Comparison of ENCODE assay signal across 3 cellular contexts in the genomic region with DNA sequence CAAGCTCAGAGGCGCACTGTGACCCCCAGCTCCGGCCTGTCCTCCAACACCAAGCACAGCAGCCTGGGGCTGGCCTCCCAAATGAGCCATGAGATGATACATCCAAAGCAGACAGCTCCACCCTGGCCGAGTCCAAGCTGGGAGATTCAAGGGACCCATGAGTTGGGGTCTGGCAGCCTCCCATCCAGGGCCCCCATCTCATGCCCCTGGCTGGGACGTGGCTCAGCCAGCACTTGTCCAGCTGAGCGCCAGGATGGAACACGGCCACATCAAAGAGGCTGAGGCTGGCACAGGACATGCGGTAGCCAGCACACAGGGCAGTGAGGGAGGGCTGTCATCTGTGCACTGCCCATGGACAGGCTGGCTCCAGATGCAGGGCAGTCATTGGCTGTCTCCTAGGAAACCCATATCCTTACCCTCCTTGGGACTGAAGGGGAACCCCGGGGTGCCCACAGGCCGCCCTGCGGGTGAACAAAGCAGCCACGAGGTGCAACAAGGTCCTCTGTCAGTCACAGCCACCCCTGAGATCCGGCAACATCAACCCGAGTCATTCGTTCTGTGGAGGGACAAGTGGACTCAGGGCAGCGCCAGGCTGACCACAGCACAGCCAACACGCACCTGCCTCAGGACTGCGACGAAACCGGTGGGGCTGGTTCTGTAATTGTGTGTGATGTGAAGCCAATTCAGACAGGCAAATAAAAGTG.
TF ChIP-seq lines count a peak whose summit lies in the region.

No MANE protein-coding gene starts in this region.

TF ChIP-seq in SK-N-SH treated with all-trans-retinoic acid at 6 μM for 48 hours, 23 proteins besides CTCF, POLR2A, EP300 and RAD21:
- TF ChIP-seq, protein P1, sequence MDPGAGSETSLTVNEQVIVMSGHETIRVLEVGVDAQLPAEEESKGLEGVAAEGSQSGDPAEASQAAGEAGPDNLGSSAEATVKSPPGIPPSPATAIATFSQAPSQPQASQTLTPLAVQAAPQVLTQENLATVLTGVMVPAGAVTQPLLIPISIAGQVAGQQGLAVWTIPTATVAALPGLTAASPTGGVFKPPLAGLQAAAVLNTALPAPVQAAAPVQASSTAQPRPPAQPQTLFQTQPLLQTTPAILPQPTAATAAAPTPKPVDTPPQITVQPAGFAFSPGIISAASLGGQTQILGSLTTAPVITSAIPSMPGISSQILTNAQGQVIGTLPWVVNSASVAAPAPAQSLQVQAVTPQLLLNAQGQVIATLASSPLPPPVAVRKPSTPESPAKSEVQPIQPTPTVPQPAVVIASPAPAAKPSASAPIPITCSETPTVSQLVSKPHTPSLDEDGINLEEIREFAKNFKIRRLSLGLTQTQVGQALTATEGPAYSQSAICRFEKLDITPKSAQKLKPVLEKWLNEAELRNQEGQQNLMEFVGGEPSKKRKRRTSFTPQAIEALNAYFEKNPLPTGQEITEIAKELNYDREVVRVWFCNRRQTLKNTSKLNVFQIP (CRISPR knock-in tag; IDR thresholded peaks at IDR 0.05; ENCODE audit: borderline replicate concordance, low read depth) = no peak
- no peak for TF ChIP-seq RARB (CRISPR knock-in tag; IDR thresholded peaks at IDR 0.05)

TF ChIP-seq in SK-N-SH, 30 proteins besides CTCF, POLR2A, EP300 and RAD21:
- TF ChIP-seq, protein P2, sequence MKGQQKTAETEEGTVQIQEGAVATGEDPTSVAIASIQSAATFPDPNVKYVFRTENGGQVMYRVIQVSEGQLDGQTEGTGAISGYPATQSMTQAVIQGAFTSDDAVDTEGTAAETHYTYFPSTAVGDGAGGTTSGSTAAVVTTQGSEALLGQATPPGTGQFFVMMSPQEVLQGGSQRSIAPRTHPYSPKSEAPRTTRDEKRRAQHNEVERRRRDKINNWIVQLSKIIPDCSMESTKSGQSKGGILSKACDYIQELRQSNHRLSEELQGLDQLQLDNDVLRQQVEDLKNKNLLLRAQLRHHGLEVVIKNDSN (IDR thresholded peaks at IDR 0.05; ENCODE audit: borderline replicate concordance, low read depth) = no peak
- TF ChIP-seq, protein P3, sequence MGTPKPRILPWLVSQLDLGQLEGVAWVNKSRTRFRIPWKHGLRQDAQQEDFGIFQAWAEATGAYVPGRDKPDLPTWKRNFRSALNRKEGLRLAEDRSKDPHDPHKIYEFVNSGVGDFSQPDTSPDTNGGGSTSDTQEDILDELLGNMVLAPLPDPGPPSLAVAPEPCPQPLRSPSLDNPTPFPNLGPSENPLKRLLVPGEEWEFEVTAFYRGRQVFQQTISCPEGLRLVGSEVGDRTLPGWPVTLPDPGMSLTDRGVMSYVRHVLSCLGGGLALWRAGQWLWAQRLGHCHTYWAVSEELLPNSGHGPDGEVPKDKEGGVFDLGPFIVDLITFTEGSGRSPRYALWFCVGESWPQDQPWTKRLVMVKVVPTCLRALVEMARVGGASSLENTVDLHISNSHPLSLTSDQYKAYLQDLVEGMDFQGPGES (IDR thresholded peaks at IDR 0.05; ENCODE audit: low read depth, low read length) = no peak

TF ChIP-seq in H1, 55 proteins besides CTCF, POLR2A, EP300 and RAD21 (continued from another document):
- TF ChIP-seq CHD1 (IDR thresholded peaks at IDR 0.05; ENCODE audit: low read depth, low read length) = no peak
- TF ChIP-seq, protein P4, sequence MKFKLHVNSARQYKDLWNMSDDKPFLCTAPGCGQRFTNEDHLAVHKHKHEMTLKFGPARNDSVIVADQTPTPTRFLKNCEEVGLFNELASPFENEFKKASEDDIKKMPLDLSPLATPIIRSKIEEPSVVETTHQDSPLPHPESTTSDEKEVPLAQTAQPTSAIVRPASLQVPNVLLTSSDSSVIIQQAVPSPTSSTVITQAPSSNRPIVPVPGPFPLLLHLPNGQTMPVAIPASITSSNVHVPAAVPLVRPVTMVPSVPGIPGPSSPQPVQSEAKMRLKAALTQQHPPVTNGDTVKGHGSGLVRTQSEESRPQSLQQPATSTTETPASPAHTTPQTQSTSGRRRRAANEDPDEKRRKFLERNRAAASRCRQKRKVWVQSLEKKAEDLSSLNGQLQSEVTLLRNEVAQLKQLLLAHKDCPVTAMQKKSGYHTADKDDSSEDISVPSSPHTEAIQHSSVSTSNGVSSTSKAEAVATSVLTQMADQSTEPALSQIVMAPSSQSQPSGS (IDR thresholded peaks at IDR 0.05; ENCODE audit: low read length) = no peak
